In genomic region chr2:134252092-134252775, GRCh38 we compare ENCODE assay signal across 10 cellular contexts. TPM values are rescaled to one million over a fixed set of nuclear protein-coding genes. Genes with fewer than 3 reads are reported as not detected.
A peak's percentile ranks its signal among the peaks of the same experiment; 100 is the strongest.
DNase-seq lines count a peak whose midpoint lies in the region; ATAC-seq and TF ChIP-seq lines count a peak whose summit lies in the region.
"Had no signal": no experiment of that assay in that cellular context is flagged by ENCODE, and none has a peak within 500 bp of the region (broad histone marks: within the 10 kb centered on the region; RNA-seq: fewer than 3 reads in every experiment).

No MANE protein-coding gene starts in this region.

- H3K9ac ChIP-seq in MM.1S (ENCODE audit: low read length): no peak overlapping the region

- POLR2A ChIA-PET in CD8-positive, alpha-beta T cell (lab: Charles Lee): no interaction called here

- no peaks in the 10 kb centered on the region for H3K36me3 ChIP-seq in CD8-positive, alpha-beta T cell (ENCODE audit: insufficient read depth, low read length)
- H3K36me3 ChIP-seq in mucosa of descending colon (ENCODE audit: low read depth) (no peaks in the 10 kb centered on the region), MM.1S (replicated peaks; ENCODE audit: insufficient read depth, low read length) (peaks cover 9% of the 10 kb centered on the region)

- no peaks in the 10 kb centered on the region for H3K9me3 ChIP-seq in CD8-positive, alpha-beta T cell (ENCODE audit: low read length)
- H3K9me3 ChIP-seq in mucosa of descending colon: no peaks in the 10 kb centered on the region
- no peaks in the 10 kb centered on the region for H3K9me3 ChIP-seq in MM.1S (replicated peaks; ENCODE audit: insufficient read depth, low read length)

- H3K27ac ChIP-seq in CD8-positive, alpha-beta T cell (ENCODE audit: low read depth, low read length): no peak overlapping the region
- no peak overlapping the region for H3K27ac ChIP-seq in MM.1S (ENCODE audit: low read length)

- peaks cover 24% of the 10 kb centered on the region for H3K36me3 Mint-ChIP-seq in CD8-positive, alpha-beta T cell
- H3K36me3 Mint-ChIP-seq in IgD-negative memory B cell: peaks cover 15% of the 10 kb centered on the region

- peaks cover 88% of the 10 kb centered on the region for H3K79me2 ChIP-seq in MM.1S (ENCODE audit: low read length)

- H4K20me1 ChIP-seq in MM.1S (ENCODE audit: insufficient read depth, low read length): peaks cover 47% of the 10 kb centered on the region

- H3K27ac Mint-ChIP-seq in CD8-positive, alpha-beta T cell: peak overlapping the region; percentile 52
- H3K27ac Mint-ChIP-seq in IgD-negative memory B cell: peak overlapping the region; percentile 41 to 94 (median 84)

- no peak for TF ChIP-seq CTCF in CD8-positive, alpha-beta T cell (IDR thresholded peaks at IDR 0.05)
- TF ChIP-seq CTCF in mucosa of descending colon (IDR thresholded peaks at IDR 0.05): no peak
- TF ChIP-seq CTCF in MM.1S (IDR thresholded peaks at IDR 0.05; ENCODE audit: low read length): no peak
- no peak for TF ChIP-seq CTCF in GM10266 (IDR thresholded peaks at IDR 0.05; ENCODE audit: control insufficient read depth, insufficient read depth, low read depth, missing control alignments)

- H3K27me3 Mint-ChIP-seq in CD8-positive, alpha-beta T cell (ENCODE audit: low read depth): no peaks in the 10 kb centered on the region
- no peaks in the 10 kb centered on the region for H3K27me3 Mint-ChIP-seq in IgD-negative memory B cell

- peaks cover 92% of the 10 kb centered on the region for H3K4me1 Mint-ChIP-seq in CD8-positive, alpha-beta T cell (ENCODE audit: low read depth)
- H3K4me1 Mint-ChIP-seq in IgD-negative memory B cell: peaks cover 46 to 78% (median 77%) of the 10 kb centered on the region in 3 donors

- H3F3A ChIP-seq in MM.1S (ENCODE audit: insufficient read depth, low read length): peaks cover 16% of the 10 kb centered on the region

- ATAC-seq in CD8-positive, alpha-beta T cell: peak; percentile 52
- ATAC-seq in mucosa of descending colon: peak; percentile 44
- ATAC-seq in GM19351 (IDR thresholded peaks at IDR 0.05; ENCODE audit: unreplicated experiment): no peak
- ATAC-seq in Right ventricle myocardium superior (ENCODE audit: poor library complexity): no peak

- no peaks in the 10 kb centered on the region for H3K9me3 Mint-ChIP-seq in CD8-positive, alpha-beta T cell
- no peaks in the 10 kb centered on the region for H3K9me3 Mint-ChIP-seq in IgD-negative memory B cell

- DNase-seq in CD8-positive, alpha-beta T cell: no peak
- DNase-seq in SHP77 treated with DMSO at 0.1 percent for 48 hours (lab: John Stamatoyannopoulos, UW) (peak; percentile 14), mucosa of descending colon (no peak), MM.1S (no peak), GM10266 (ENCODE audit: extremely low spot score) (no peak), Right ventricle myocardium superior (no peak)
- DNase-seq: activated CD4-positive, alpha-beta T cell treated with anti-CD3 and anti-CD28 coated beads, Interleukin-2, amount 50 U/mL, for 1 hour; NCI-H2107 had no signal

- no peak overlapping the region for H3K4me3 ChIP-seq in CD8-positive, alpha-beta T cell (ENCODE audit: low read depth, low read length)
- H3K4me3 ChIP-seq in mucosa of descending colon (no peak overlapping the region), MM.1S (ENCODE audit: low read length) (no peak overlapping the region)

- intact Hi-C loops in CD8-positive, alpha-beta T cell (cut with DNase I, micrococcal nuclease): no loop called here
- intact Hi-C loops in mucosa of descending colon (cut with DNase I, micrococcal nuclease): loop anchor here in 1 of 2 donors (10.0 kb wide), 1 partner anchor 137 kb away; no protein-coding TSS in a partner anchor
- intact Hi-C loops in Right ventricle myocardium superior (cut with DNase I): loop anchor here (5.0 to 10.0 kb wide), 2 partner anchors 130 to 163 kb away; no protein-coding TSS in a partner anchor

- no peaks in the 10 kb centered on the region for H3K9me2 ChIP-seq in MM.1S (replicated peaks; ENCODE audit: insufficient read depth, low read length)

- H2AFZ ChIP-seq in MM.1S (ENCODE audit: low read length): no peak overlapping the region

- CTCF ChIA-PET in CD8-positive, alpha-beta T cell (lab: Charles Lee): interaction anchor here (0.8 to 2.8 kb wide), 3 partner anchors 9 to 134 kb away, joined by 3 to 9 read pairs (median 4); no protein-coding TSS in a partner anchor

- no peak overlapping the region for H3K4me2 ChIP-seq in MM.1S (ENCODE audit: low read depth, low read length)

- H3K4me1 ChIP-seq in CD8-positive, alpha-beta T cell (ENCODE audit: insufficient read depth, low read length): peaks cover 75% of the 10 kb centered on the region
- H3K4me1 ChIP-seq in mucosa of descending colon (ENCODE audit: low read depth) (peaks cover 12% of the 10 kb centered on the region), MM.1S (ENCODE audit: low read length) (peaks cover 69% of the 10 kb centered on the region)

- H3K27me3 ChIP-seq in CD8-positive, alpha-beta T cell (ENCODE audit: insufficient read depth, low read length): no peaks in the 10 kb centered on the region
- no peaks in the 10 kb centered on the region for H3K27me3 ChIP-seq in MM.1S (replicated peaks; ENCODE audit: insufficient read depth, low read length)

- no peak overlapping the region for H3K4me3 Mint-ChIP-seq in CD8-positive, alpha-beta T cell
- peak overlapping the region; percentile 19 to 87 (median 73) for H3K4me3 Mint-ChIP-seq in IgD-negative memory B cell

RNA-seq across cellular contexts. Expression of gene MGAT5, which starts 1.6 kb away (rescaled TPM):
- total RNA-seq in CD8-positive, alpha-beta T cell: 10 to 100 TPM; 49.6 to 52.9 TPM
- polyA plus RNA-seq in IgD-negative memory B cell: 14.0 TPM
- total RNA-seq in mucosa of descending colon: 10 to 100 TPM; 56.5 to 75.5 (median 69.7) TPM
- total RNA-seq in Right ventricle myocardium superior: 82.8 TPM

Comparison
In these comparisons a context has a peak if more than half of its experiments do, and no peak if none do; other contexts are left out.
1. ATAC-seq: peak in CD8-positive, alpha-beta T cell (single experiment) and mucosa of descending colon (single experiment); none in GM19351 (single experiment) and Right ventricle myocardium superior (single experiment).